19 cellular contexts compared by ENCODE assay signal in the genomic region with DNA sequence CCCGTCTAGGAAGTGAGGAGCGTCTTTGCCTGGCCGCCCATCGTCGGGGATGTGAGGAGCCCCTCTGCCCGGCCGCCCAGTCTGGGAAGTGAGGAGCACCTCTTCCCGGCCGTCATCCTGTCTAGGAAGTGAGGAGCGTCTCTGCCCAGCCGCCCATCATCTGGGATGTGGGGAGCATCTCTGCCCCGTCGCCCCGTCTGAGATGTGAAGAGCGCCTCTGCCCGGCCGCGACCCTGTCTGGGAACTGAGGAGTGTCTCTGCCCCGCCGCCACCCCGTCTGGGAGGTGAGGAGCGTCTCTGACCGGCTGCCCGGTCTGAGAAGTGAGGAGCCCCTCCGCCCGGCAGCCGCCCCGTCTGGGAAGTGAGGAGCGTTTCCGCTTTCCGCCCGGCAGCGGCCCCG. TPM values are rescaled to one million over a fixed set of nuclear protein-coding genes. Genes with fewer than 3 reads are reported as not detected.
"Had no signal": no experiment of that assay in that cellular context is flagged by ENCODE, and none has a peak within 500 bp of the region (broad histone marks: within the 10 kb centered on the region; RNA-seq: fewer than 3 reads in every experiment).

No MANE protein-coding gene starts in this region.

RNA-seq across cellular contexts. Expression of a gene that starts 47.4 kb away (rescaled TPM):
- total RNA-seq: myocyte; naive thymus-derived CD8-positive, alpha-beta T cell; natural killer cell treated with Interleukin-12 subunit alpha and Interleukin-12 subunit beta and Interleukin-15 and Interleukin-18, amount 100 ng/mL, for 72 hours; neural crest cell; omental fat pad; osteocyte; pancreas; progenitor cell of endocrine pancreas; psoas muscle; renal cortical epithelial cell; sciatic nerve; smooth muscle cell; stomach; subcutaneous adipose tissue; temporal lobe; transverse colon; upper lobe of right lung; urinary bladder; uterus had no signal
- polyA plus RNA-seq: naive thymus-derived CD8-positive, alpha-beta T cell; pancreas; smooth muscle cell; stomach; urinary bladder had no signal
